2 cellular contexts compared by ENCODE assay signal in the genomic region with DNA sequence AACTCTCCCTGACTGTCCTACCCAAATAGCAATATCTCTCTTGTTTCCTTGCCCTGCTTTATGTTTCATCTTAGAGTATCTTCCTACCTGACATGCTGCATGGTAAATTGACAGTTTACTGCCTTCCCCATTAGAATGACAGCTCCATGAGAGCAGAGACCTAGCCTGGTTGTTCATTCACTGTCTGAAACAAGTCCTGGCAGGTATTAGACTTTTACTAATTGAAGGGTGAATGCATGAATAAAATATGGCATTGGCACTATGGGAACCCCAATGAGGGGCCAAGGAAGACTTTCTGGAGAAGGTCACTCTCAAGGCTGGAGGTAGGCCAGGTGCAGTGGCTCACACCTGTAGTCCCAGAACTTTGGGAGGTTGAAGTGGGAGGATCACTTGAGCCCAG.
TF ChIP-seq lines count a peak whose summit lies in the region.

No MANE protein-coding gene starts in this region.

TF ChIP-seq in A549, 52 proteins besides CTCF, POLR2A, EP300 and RAD21 (continued from another document):
- no peak for TF ChIP-seq POLR2AphosphoS2 (conservative IDR thresholded peaks at IDR 0.05; ENCODE audit: low read length)
- TF ChIP-seq CHD2 (IDR thresholded peaks at IDR 0.05; ENCODE audit: low read length, partially characterized antibody), result no peak

TF ChIP-seq in HCT116, 20 proteins besides CTCF, POLR2A, EP300 and RAD21 (continued from another document):
- TF ChIP-seq ZBTB33 (IDR thresholded peaks at IDR 0.05; ENCODE audit: extremely low read depth, insufficient replicate concordance, low read length), result no peak
